In genomic region chr22:42519544-42520237, GRCh38 we compare ENCODE assay signal across 1 cellular context.
TF ChIP-seq lines count a peak whose summit lies in the region.

Gene RRP7A, minus strand, starts transcription at chr22:42519796. Its CDS starts 10 bp downstream, at chr22:42519786.

TF ChIP-seq in HepG2, 621 proteins besides CTCF, POLR2A, EP300 and RAD21 (continued from another document and continues in another):
- TF ChIP-seq ZMAT5 (CRISPR knock-in tag; IDR thresholded peaks at IDR 0.05; ENCODE audit: borderline replicate concordance, low read depth) = no peak
- TF ChIP-seq ZNF83 (CRISPR knock-in tag; IDR thresholded peaks at IDR 0.05; ENCODE audit: borderline replicate concordance) = no peak
- no peak for TF ChIP-seq ZNF432 (CRISPR knock-in tag; IDR thresholded peaks at IDR 0.05; ENCODE audit: borderline replicate concordance)
- peak; percentile 58 for TF ChIP-seq ZFY (CRISPR knock-in tag; IDR thresholded peaks at IDR 0.05)
- no peak for TF ChIP-seq MLLT10 (CRISPR knock-in tag; IDR thresholded peaks at IDR 0.05)
- peak; percentile 75 for TF ChIP-seq HOXA3 (CRISPR knock-in tag; IDR thresholded peaks at IDR 0.05)
- 0 out of 2 replicates have a peak, but pooled peaks have one; percentile 22 for TF ChIP-seq HNF1B (CRISPR knock-in tag; IDR thresholded peaks at IDR 0.05)
- TF ChIP-seq, protein P1, sequence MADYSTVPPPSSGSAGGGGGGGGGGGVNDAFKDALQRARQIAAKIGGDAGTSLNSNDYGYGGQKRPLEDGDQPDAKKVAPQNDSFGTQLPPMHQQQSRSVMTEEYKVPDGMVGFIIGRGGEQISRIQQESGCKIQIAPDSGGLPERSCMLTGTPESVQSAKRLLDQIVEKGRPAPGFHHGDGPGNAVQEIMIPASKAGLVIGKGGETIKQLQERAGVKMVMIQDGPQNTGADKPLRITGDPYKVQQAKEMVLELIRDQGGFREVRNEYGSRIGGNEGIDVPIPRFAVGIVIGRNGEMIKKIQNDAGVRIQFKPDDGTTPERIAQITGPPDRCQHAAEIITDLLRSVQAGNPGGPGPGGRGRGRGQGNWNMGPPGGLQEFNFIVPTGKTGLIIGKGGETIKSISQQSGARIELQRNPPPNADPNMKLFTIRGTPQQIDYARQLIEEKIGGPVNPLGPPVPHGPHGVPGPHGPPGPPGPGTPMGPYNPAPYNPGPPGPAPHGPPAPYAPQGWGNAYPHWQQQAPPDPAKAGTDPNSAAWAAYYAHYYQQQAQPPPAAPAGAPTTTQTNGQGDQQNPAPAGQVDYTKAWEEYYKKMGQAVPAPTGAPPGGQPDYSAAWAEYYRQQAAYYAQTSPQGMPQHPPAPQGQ (CRISPR knock-in tag; IDR thresholded peaks at IDR 0.05; ENCODE audit: borderline replicate concordance) = no peak
- no peak for TF ChIP-seq ZNF770 (CRISPR knock-in tag; IDR thresholded peaks at IDR 0.05)
- TF ChIP-seq DNMT3B (CRISPR knock-in tag; conservative IDR thresholded peaks at IDR 0.05) = no peak
- TF ChIP-seq ZNF766 (CRISPR knock-in tag; IDR thresholded peaks at IDR 0.05; ENCODE audit: borderline replicate concordance) = no peak
- peak; percentile 61; the same call in 1 of the 2 replicates for TF ChIP-seq ZNF430 (CRISPR knock-in tag; IDR thresholded peaks at IDR 0.05)
- TF ChIP-seq, protein P2, sequence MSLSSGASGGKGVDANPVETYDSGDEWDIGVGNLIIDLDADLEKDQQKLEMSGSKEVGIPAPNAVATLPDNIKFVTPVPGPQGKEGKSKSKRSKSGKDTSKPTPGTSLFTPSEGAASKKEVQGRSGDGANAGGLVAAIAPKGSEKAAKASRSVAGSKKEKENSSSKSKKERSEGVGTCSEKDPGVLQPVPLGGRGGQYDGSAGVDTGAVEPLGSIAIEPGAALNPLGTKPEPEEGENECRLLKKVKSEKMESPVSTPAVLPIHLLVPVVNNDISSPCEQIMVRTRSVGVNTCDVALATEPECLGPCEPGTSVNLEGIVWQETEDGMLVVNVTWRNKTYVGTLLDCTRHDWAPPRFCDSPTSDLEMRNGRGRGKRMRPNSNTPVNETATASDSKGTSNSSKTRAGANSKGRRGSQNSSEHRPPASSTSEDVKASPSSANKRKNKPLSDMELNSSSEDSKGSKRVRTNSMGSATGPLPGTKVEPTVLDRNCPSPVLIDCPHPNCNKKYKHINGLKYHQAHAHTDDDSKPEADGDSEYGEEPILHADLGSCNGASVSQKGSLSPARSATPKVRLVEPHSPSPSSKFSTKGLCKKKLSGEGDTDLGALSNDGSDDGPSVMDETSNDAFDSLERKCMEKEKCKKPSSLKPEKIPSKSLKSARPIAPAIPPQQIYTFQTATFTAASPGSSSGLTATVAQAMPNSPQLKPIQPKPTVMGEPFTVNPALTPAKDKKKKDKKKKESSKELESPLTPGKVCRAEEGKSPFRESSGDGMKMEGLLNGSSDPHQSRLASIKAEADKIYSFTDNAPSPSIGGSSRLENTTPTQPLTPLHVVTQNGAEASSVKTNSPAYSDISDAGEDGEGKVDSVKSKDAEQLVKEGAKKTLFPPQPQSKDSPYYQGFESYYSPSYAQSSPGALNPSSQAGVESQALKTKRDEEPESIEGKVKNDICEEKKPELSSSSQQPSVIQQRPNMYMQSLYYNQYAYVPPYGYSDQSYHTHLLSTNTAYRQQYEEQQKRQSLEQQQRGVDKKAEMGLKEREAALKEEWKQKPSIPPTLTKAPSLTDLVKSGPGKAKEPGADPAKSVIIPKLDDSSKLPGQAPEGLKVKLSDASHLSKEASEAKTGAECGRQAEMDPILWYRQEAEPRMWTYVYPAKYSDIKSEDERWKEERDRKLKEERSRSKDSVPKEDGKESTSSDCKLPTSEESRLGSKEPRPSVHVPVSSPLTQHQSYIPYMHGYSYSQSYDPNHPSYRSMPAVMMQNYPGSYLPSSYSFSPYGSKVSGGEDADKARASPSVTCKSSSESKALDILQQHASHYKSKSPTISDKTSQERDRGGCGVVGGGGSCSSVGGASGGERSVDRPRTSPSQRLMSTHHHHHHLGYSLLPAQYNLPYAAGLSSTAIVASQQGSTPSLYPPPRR (CRISPR knock-in tag; IDR thresholded peaks at IDR 0.05; ENCODE audit: borderline replicate concordance) = no peak; the same call in 1 of the 2 replicates
- no peak for TF ChIP-seq ZNF878 (CRISPR knock-in tag; IDR thresholded peaks at IDR 0.05)
- no peak for TF ChIP-seq ZFP36 (IDR thresholded peaks at IDR 0.05; ENCODE audit: borderline replicate concordance, low read depth, low read length, partially characterized antibody)
- no peak for TF ChIP-seq RNF2 (conservative IDR thresholded peaks at IDR 0.05; ENCODE audit: low read depth)
- TF ChIP-seq, protein P3, sequence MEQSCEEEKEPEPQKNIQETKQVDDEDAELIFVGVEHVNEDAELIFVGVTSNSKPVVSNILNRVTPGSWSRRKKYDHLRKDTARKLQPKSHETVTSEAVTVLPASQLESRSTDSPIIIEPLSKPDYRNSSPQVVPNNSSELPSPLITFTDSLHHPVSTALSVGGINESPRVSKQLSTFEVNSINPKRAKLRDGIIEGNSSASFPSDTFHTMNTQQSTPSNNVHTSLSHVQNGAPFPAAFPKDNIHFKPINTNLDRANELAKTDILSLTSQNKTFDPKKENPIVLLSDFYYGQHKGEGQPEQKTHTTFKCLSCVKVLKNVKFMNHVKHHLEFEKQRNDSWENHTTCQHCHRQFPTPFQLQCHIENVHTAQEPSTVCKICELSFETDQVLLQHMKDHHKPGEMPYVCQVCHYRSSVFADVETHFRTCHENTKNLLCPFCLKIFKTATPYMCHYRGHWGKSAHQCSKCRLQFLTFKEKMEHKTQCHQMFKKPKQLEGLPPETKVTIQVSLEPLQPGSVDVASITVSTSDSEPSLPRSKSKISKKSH (CRISPR knock-in tag; IDR thresholded peaks at IDR 0.05; ENCODE audit: borderline replicate concordance) = no peak
- no peak for TF ChIP-seq ZNF337 (CRISPR knock-in tag; IDR thresholded peaks at IDR 0.05; ENCODE audit: borderline replicate concordance, low read depth)
- TF ChIP-seq, protein P4, sequence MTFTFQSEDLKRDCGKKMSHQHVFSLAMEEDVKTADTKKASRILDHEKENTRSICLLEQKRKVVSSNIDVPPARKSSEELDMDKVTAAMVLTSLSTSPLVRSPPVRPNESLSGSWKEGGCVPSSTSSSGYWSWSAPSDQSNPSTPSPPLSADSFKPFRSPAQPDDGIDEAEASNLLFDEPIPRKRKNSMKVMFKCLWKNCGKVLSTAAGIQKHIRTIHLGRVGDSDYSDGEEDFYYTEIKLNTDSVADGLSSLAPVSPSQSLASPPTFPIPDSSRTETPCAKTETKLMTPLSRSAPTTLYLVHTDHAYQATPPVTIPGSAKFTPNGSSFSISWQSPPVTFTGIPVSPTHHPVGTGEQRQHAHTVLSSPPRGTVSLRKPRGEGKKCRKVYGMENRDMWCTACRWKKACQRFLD (CRISPR knock-in tag; IDR thresholded peaks at IDR 0.05; ENCODE audit: borderline replicate concordance) = no peak
- peak; percentile 54; the same call in 1 of the 2 replicates for TF ChIP-seq PHF20 (CRISPR knock-in tag; IDR thresholded peaks at IDR 0.05)
- TF ChIP-seq KAT8 (CRISPR knock-in tag; IDR thresholded peaks at IDR 0.05) = 0 out of 2 replicates have a peak, but pooled peaks have one; percentile 43
- no peak for TF ChIP-seq CC2D1A (CRISPR knock-in tag; IDR thresholded peaks at IDR 0.05)
- no peak for TF ChIP-seq MEIS2 (CRISPR knock-in tag; IDR thresholded peaks at IDR 0.05)
- no peak for TF ChIP-seq CEBPG (CRISPR knock-in tag; IDR thresholded peaks at IDR 0.05)
- TF ChIP-seq, protein P5, sequence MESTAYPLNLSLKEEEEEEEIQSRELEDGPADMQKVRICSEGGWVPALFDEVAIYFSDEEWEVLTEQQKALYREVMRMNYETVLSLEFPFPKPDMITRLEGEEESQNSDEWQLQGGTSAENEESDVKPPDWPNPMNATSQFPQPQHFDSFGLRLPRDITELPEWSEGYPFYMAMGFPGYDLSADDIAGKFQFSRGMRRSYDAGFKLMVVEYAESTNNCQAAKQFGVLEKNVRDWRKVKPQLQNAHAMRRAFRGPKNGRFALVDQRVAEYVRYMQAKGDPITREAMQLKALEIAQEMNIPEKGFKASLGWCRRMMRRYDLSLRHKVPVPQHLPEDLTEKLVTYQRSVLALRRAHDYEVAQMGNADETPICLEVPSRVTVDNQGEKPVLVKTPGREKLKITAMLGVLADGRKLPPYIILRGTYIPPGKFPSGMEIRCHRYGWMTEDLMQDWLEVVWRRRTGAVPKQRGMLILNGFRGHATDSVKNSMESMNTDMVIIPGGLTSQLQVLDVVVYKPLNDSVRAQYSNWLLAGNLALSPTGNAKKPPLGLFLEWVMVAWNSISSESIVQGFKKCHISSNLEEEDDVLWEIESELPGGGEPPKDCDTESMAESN (CRISPR knock-in tag; conservative IDR thresholded peaks at IDR 0.05) = peak; percentile 54; the same call in 1 of the 2 replicates
- no peak for TF ChIP-seq PHB2 (IDR thresholded peaks at IDR 0.05; ENCODE audit: partially characterized antibody)
- no peak for TF ChIP-seq FOXK2 (IDR thresholded peaks at IDR 0.05)
- TF ChIP-seq, protein P6, sequence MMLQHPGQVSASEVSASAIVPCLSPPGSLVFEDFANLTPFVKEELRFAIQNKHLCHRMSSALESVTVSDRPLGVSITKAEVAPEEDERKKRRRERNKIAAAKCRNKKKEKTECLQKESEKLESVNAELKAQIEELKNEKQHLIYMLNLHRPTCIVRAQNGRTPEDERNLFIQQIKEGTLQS (CRISPR knock-in tag; IDR thresholded peaks at IDR 0.05) = no peak
- TF ChIP-seq ZNF343 (CRISPR knock-in tag; IDR thresholded peaks at IDR 0.05) = no peak
- no peak for TF ChIP-seq FOSL1 (CRISPR knock-in tag; IDR thresholded peaks at IDR 0.05; ENCODE audit: borderline replicate concordance)
- TF ChIP-seq ZNF569 (CRISPR knock-in tag; IDR thresholded peaks at IDR 0.05; ENCODE audit: borderline replicate concordance) = no peak
- TF ChIP-seq DMAP1 (CRISPR knock-in tag; IDR thresholded peaks at IDR 0.05) = 0 out of 2 replicates have a peak, but pooled peaks have one; percentile 39
- TF ChIP-seq ZNF709 (CRISPR knock-in tag; IDR thresholded peaks at IDR 0.05) = peak; percentile 35; the same call in 1 of the 2 replicates
- TF ChIP-seq, protein P7, sequence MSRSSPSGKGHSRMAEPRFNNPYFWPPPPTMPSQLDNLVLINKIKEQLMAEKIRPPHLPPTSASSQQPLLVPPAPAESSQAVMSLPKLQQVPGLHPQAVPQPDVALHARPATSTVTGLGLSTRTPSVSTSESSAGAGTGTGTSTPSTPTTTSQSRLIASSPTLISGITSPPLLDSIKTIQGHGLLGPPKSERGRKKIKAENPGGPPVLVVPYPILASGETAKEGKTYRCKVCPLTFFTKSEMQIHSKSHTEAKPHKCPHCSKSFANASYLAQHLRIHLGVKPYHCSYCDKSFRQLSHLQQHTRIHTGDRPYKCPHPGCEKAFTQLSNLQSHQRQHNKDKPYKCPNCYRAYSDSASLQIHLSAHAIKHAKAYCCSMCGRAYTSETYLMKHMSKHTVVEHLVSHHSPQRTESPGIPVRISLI (CRISPR knock-in tag; IDR thresholded peaks at IDR 0.05; ENCODE audit: borderline replicate concordance) = no peak
- TF ChIP-seq BORCS8-MEF2B (CRISPR knock-in tag; IDR thresholded peaks at IDR 0.05) = no peak
- TF ChIP-seq SMARCC2 (IDR thresholded peaks at IDR 0.05) = no peak
- TF ChIP-seq ZNF772 (CRISPR knock-in tag; IDR thresholded peaks at IDR 0.05) = peak; percentile 4; the same call in 1 of the 2 replicates
- TF ChIP-seq TAF1 (CRISPR knock-in tag; IDR thresholded peaks at IDR 0.05) = peak; percentile 86
- TF ChIP-seq SMAD9 (CRISPR knock-in tag; IDR thresholded peaks at IDR 0.05) = no peak
- no peak for TF ChIP-seq SRSF9 (IDR thresholded peaks at IDR 0.05; ENCODE audit: borderline replicate concordance, insufficient read depth, low read depth, low read length, poor library complexity, severe bottlenecking)
- no peak for TF ChIP-seq NCOR1 (IDR thresholded peaks at IDR 0.05; ENCODE audit: borderline replicate concordance, low read length)
- TF ChIP-seq MAZ (IDR thresholded peaks at IDR 0.05; ENCODE audit: borderline replicate concordance, low read depth, low read length) = peak; percentile 50; the same call in 1 of the 2 replicates
- TF ChIP-seq MAZ (CRISPR knock-in tag; IDR thresholded peaks at IDR 0.05; ENCODE audit: low read depth) = no peak; the same call in 1 of the 2 replicates
- no peak for TF ChIP-seq JUNB (CRISPR knock-in tag; IDR thresholded peaks at IDR 0.05; ENCODE audit: borderline replicate concordance)
- TF ChIP-seq TARDBP (CRISPR knock-in tag; IDR thresholded peaks at IDR 0.05) = no peak
- no peak for TF ChIP-seq CSRNP1 (CRISPR knock-in tag; IDR thresholded peaks at IDR 0.05)
